ENCODE assay signal across 15 cellular contexts in genomic region chr2:135954020-135954628, GRCh38.
"Had no signal": no experiment of that assay in that cellular context is flagged by ENCODE, and none has a peak within 500 bp of the region (broad histone marks: within the 10 kb centered on the region; RNA-seq: fewer than 3 reads in every experiment).

No MANE protein-coding gene starts in this region.

- FAIRE-seq: bronchial epithelial cell, colon, small intestine had no signal

- DNase-seq: activated gamma-delta T cell; foreskin melanocyte; head of caudate nucleus; islet precursor cell; mammary epithelial cell; mucosa of descending colon; naive thymus-derived CD8-positive, alpha-beta T cell; nucleus accumbens; small intestine had no signal

- H3K27me3 ChIP-seq: ascending aorta, right atrium auricular region, tibial nerve had no signal

- H3K27ac ChIP-seq: ascending aorta, right atrium auricular region, tibial nerve had no signal

- H3K27me3 Mint-ChIP-seq: naive thymus-derived CD8-positive, alpha-beta T cell had no signal

- H3K9me3 Mint-ChIP-seq: naive thymus-derived CD8-positive, alpha-beta T cell had no signal

- ATAC-seq: left lobe of liver, mucosa of descending colon had no signal

- H3K9me3 ChIP-seq: ascending aorta, mucosa of descending colon, right atrium auricular region, tibial nerve had no signal
